In genomic region chr3:57944313-57944580, GRCh38 we compare ENCODE assay signal across 21 cellular contexts.
DNase-seq lines count a peak whose midpoint lies in the region; ATAC-seq and TF ChIP-seq lines count a peak whose summit lies in the region.
"Had no signal": no experiment of that assay in that cellular context is flagged by ENCODE, and none has a peak within 500 bp of the region (broad histone marks: within the 10 kb centered on the region; RNA-seq: fewer than 3 reads in every experiment).

No MANE protein-coding gene starts in this region.

- H3K36me3 ChIP-seq in cardiac muscle cell (no peaks in the 10 kb centered on the region), parathyroid adenoma (ENCODE audit: control insufficient read depth, insufficient read depth, low read length) (no peaks in the 10 kb centered on the region)
- H3K36me3 ChIP-seq: BE2C, tibial nerve had no signal

- peak overlapping the region; percentile 34 for H2AFZ ChIP-seq in parathyroid adenoma

- H3K36me3 Mint-ChIP-seq in type B pancreatic cell = peaks cover 5% of the 10 kb centered on the region
- peaks cover 5% of the 10 kb centered on the region for H3K36me3 Mint-ChIP-seq in activated T-cell treated with anti-CD3 and anti-CD28 coated beads, Interleukin-2, amount 50 U/mL, for 4 hours (ENCODE audit: insufficient read depth)

- peak overlapping the region; percentile 73 for H3K27ac ChIP-seq in cardiac muscle cell
- peak overlapping the region; percentile 25 for H3K27ac ChIP-seq in parathyroid adenoma

- peak overlapping the region; percentile 36 for H3K27ac Mint-ChIP-seq in type B pancreatic cell

- H3K27me3 ChIP-seq in cardiac muscle cell (no peaks in the 10 kb centered on the region), parathyroid adenoma (ENCODE audit: control insufficient read depth, insufficient read depth, low read length) (no peaks in the 10 kb centered on the region)
- H3K27me3 ChIP-seq: BE2C, tibial nerve had no signal

- no peak for TF ChIP-seq CTCF in cardiac muscle cell (IDR thresholded peaks at IDR 0.05; ENCODE audit: low read depth, low read length)
- no peak for TF ChIP-seq CTCF in fibroblast of villous mesenchyme (IDR thresholded peaks at IDR 0.05; ENCODE audit: insufficient read depth, low read depth, low read length)
- no peak for TF ChIP-seq CTCF in parathyroid adenoma (IDR thresholded peaks at IDR 0.05)
- no peak for TF ChIP-seq CTCF in type B pancreatic cell (conservative IDR thresholded peaks at IDR 0.05)

- H3K4me2 ChIP-seq in parathyroid adenoma (ENCODE audit: low read length) = peak overlapping the region; percentile 31

- H3K9me3 Mint-ChIP-seq in type B pancreatic cell = no peaks in the 10 kb centered on the region
- H3K9me3 Mint-ChIP-seq in activated T-cell treated with anti-CD3 and anti-CD28 coated beads, Interleukin-2, amount 50 U/mL, for 4 hours = peaks cover 4% of the 10 kb centered on the region
- H3K9me3 Mint-ChIP-seq: effector memory CD8-positive, alpha-beta T cell had no signal

- H3K9ac ChIP-seq in parathyroid adenoma = no peak overlapping the region

- no peak for DNase-seq in cardiac muscle cell (ENCODE audit: low read depth in 1 of 2, low spot score in 1 of 2)
- DNase-seq in left ventricle myocardium superior = no peak
- peak; percentile 86 for DNase-seq in fibroblast of villous mesenchyme (ENCODE audit: low read depth)
- DNase-seq in type B pancreatic cell (ENCODE audit: extremely low spot score, unreplicated experiment) = no peak
- DNase-seq in activated T-cell treated with anti-CD3 and anti-CD28 coated beads, Interleukin-2, amount 50 U/mL, for 4 hours = no peak
- no peak for DNase-seq in amygdala (lab: John Stamatoyannopoulos, UW)
- DNase-seq: 8988T; activated CD4-positive, alpha-beta T cell treated with anti-CD3 and anti-CD28 coated beads for 48 hours; activated gamma-delta T cell treated with Interleukin-2 at 50 U/mL for 16 hours; BE2C; effector memory CD8-positive, alpha-beta T cell; GOT3; mesenchymal stem cell; NCI-H1105 treated with DMSO at 0.1 percent for 48 hours; NCI-H524; RPMI8226; stimulated activated CD4-positive, alpha-beta T cell treated with anti-CD3 and anti-CD28 coated beads, Interleukin-15, amount 100 ng/mL, for 24 hours had no signal

- H3K27me3 Mint-ChIP-seq in type B pancreatic cell = no peaks in the 10 kb centered on the region
- H3K27me3 Mint-ChIP-seq in activated T-cell treated with anti-CD3 and anti-CD28 coated beads, Interleukin-2, amount 50 U/mL, for 4 hours (ENCODE audit: low read depth) = no peaks in the 10 kb centered on the region

- H3K4me3 ChIP-seq in cardiac muscle cell = no peak overlapping the region
- no peak overlapping the region for H3K4me3 ChIP-seq in fibroblast of villous mesenchyme (ENCODE audit: low read depth, low read length)
- H3K4me3 ChIP-seq in parathyroid adenoma (ENCODE audit: low read depth, low read length) = no peak overlapping the region
- H3K4me3 ChIP-seq: tibial nerve had no signal

- H3K79me2 ChIP-seq in parathyroid adenoma = no peaks in the 10 kb centered on the region

- peaks cover 5% of the 10 kb centered on the region for H3K4me1 ChIP-seq in cardiac muscle cell (ENCODE audit: low read depth)
- peaks cover 12% of the 10 kb centered on the region for H3K4me1 ChIP-seq in parathyroid adenoma
- H3K4me1 ChIP-seq: BE2C had no signal

- no peaks in the 10 kb centered on the region for H3K9me3 ChIP-seq in cardiac muscle cell (ENCODE audit: low read depth)
- no peaks in the 10 kb centered on the region for H3K9me3 ChIP-seq in parathyroid adenoma (ENCODE audit: control insufficient read depth, low read length)
- H3K9me3 ChIP-seq: BE2C, tibial nerve had no signal

- ATAC-seq in left ventricle myocardium superior (no peak), HG03108 (IDR thresholded peaks at IDR 0.05; ENCODE audit: unreplicated experiment) (no peak)
- ATAC-seq in activated T-cell treated with anti-CD3 and anti-CD28 coated beads, Interleukin-2, amount 50 U/mL, for 4 hours = no peak
- ATAC-seq: effector memory CD8-positive, alpha-beta T cell had no signal

- peaks cover 40% of the 10 kb centered on the region for H3K4me1 Mint-ChIP-seq in type B pancreatic cell (ENCODE audit: unreplicated experiment)
- no peaks in the 10 kb centered on the region for H3K4me1 Mint-ChIP-seq in activated T-cell treated with anti-CD3 and anti-CD28 coated beads, Interleukin-2, amount 50 U/mL, for 4 hours (ENCODE audit: low read depth)

- H3K4me3 Mint-ChIP-seq in type B pancreatic cell = peak overlapping the region; percentile 11
- no peak overlapping the region for H3K4me3 Mint-ChIP-seq in activated T-cell treated with anti-CD3 and anti-CD28 coated beads, Interleukin-2, amount 50 U/mL, for 4 hours
- H3K4me3 Mint-ChIP-seq: effector memory CD8-positive, alpha-beta T cell; neural crest cell had no signal

- intact Hi-C loops in left ventricle myocardium superior (cut with micrococcal nuclease) = no loop called here
